9 cellular contexts compared by ENCODE assay signal in genomic region chr9:27528886-27529315, GRCh38. TPM values are rescaled to one million over a fixed set of nuclear protein-coding genes. Genes with fewer than 3 reads are reported as not detected.
DNase-seq lines count a peak whose midpoint lies in the region; ATAC-seq, FAIRE-seq and TF ChIP-seq lines count a peak whose summit lies in the region.
"Had no signal": no experiment of that assay in that cellular context is flagged by ENCODE, and none has a peak within 500 bp of the region (broad histone marks: within the 10 kb centered on the region; RNA-seq: fewer than 3 reads in every experiment).

No MANE protein-coding gene starts in this region.

- DNase-seq in A549 (ENCODE audit: low read depth in 1 of 2, low spot score in 1 of 2): peak; percentile 24 to 52
- peak; percentile 44 for DNase-seq in GM19239 (ENCODE audit: insufficient read length, low spot score)
- DNase-seq in activated CD4-positive, alpha-beta T cell treated with anti-CD3 and anti-CD28 coated beads for 36 hours: peak; percentile 73
- DNase-seq in dermis blood vessel endothelial cell: peak; percentile 19
- peak; percentile 58 to 93 for DNase-seq in lower leg skin (ENCODE audit: low spot score in 2 of 2)
- DNase-seq in stimulated activated CD8-positive, alpha-beta memory T cell treated with anti-CD3 and anti-CD28 coated beads, Interleukin-12 subunit alpha, Interleukin-12 subunit beta, amount 100 ng/mL, for 1 hour (ENCODE audit: low read depth): peak; percentile 11
- no peak for DNase-seq in NCI-H1092 treated with DMSO at 0.1 percent for 48 hours (lab: John Stamatoyannopoulos, UW)

- ATAC-seq in A549 (peak; percentile 65 to 78), HG03378 (IDR thresholded peaks at IDR 0.05; ENCODE audit: unreplicated experiment) (peak; percentile 32)
- peak; percentile 72 for ATAC-seq in activated CD4-positive, alpha-beta T cell treated with anti-CD3 and anti-CD28 coated beads for 36 hours

- peaks cover 3% of the 10 kb centered on the region; the same call in 1 of the 3 replicates for H3K4me1 ChIP-seq in A549

- CTCF ChIA-PET in A549 (lab: Yijun Ruan, JAX): interaction anchor here (0.5 to 19.4 kb wide), 38 partner anchors 9 to 626 kb away, joined by 3 to 266 read pairs (median 4); no protein-coding TSS in a partner anchor
- CTCF ChIA-PET in activated CD4-positive, alpha-beta T cell treated with anti-CD3 and anti-CD28 coated beads for 36 hours (lab: Charles Lee): interaction anchor here (0.6 to 3.0 kb wide), 11 partner anchors 11 to 200 kb away, joined by 3 to 35 read pairs (median 7); no protein-coding TSS in a partner anchor

- peaks cover 15% of the 10 kb centered on the region for H3K27me3 Mint-ChIP-seq in activated CD4-positive, alpha-beta T cell treated with anti-CD3 and anti-CD28 coated beads for 36 hours

- WGBS in A549 (ENCODE audit: missing lambda C conversion rate): under 1% methylated on average over 20 of the region's 25 CpGs
- 0% methylated on average over 24 to 25 of the region's 25 CpGs for WGBS in lower leg skin, 2 donors

- peaks cover 14% of the 10 kb centered on the region for H3K4me1 Mint-ChIP-seq in activated CD4-positive, alpha-beta T cell treated with anti-CD3 and anti-CD28 coated beads for 36 hours

- TF ChIP-seq EP300 in A549 (IDR thresholded peaks at IDR 0.05): no peak

- intact Hi-C loops in activated CD4-positive, alpha-beta T cell treated with anti-CD3 and anti-CD28 coated beads for 36 hours (cut with DNase I, micrococcal nuclease): loop anchor here (1.0 to 10.0 kb wide), 8 partner anchors 30 to 494 kb away; partner anchors contain the start of gene C9orf72 (in 2 of the 2)
- intact Hi-C loops in lower leg skin (cut with DNase I; ENCODE audit: low total_unique reads): no loop called here

- TF ChIP-seq POLR2A in A549 (IDR thresholded peaks at IDR 0.05; ENCODE audit: low read length) (no peak), lower leg skin (IDR thresholded peaks at IDR 0.05) (no peak)

- FAIRE-seq in A549 (lab: Jason Lieb, UNC) (no peak), GM19239 (lab: Jason Lieb, UNC) (peak; percentile 84)
- FAIRE-seq: G401.6 had no signal

- peak overlapping the region; percentile 82 for H3K4me3 Mint-ChIP-seq in activated CD4-positive, alpha-beta T cell treated with anti-CD3 and anti-CD28 coated beads for 36 hours

- peak overlapping the region; percentile 74 to 86 for H3K27ac ChIP-seq in A549

- peak overlapping the region; percentile 86 for H3K4me2 ChIP-seq in A549

- POLR2A ChIA-PET in A549 (lab: Yijun Ruan, JAX): interaction anchor here (1.1 to 1.6 kb wide), 3 partner anchors 11 to 196 kb away, joined by 3 to 9 read pairs (median 3); no protein-coding TSS in a partner anchor
- POLR2A ChIA-PET in activated CD4-positive, alpha-beta T cell treated with anti-CD3 and anti-CD28 coated beads for 36 hours (lab: Charles Lee): no interaction called here

- no peaks in the 10 kb centered on the region for H3K9me3 ChIP-seq in A549

- TF ChIP-seq RAD21 in A549 (conservative IDR thresholded peaks at IDR 0.05 in 1 of 2, IDR thresholded peaks at IDR 0.05 in 1 of 2): no peak

- no peaks in the 10 kb centered on the region for H3K9me3 Mint-ChIP-seq in activated CD4-positive, alpha-beta T cell treated with anti-CD3 and anti-CD28 coated beads for 36 hours (ENCODE audit: low read depth)

- H3K36me3 Mint-ChIP-seq in activated CD4-positive, alpha-beta T cell treated with anti-CD3 and anti-CD28 coated beads for 36 hours (ENCODE audit: low read depth): no peaks in the 10 kb centered on the region

- TF ChIP-seq CTCF in A549 (IDR thresholded peaks at IDR 0.05) (no peak), lower leg skin (IDR thresholded peaks at IDR 0.05) (no peak)

- H3K27ac Mint-ChIP-seq in activated CD4-positive, alpha-beta T cell treated with anti-CD3 and anti-CD28 coated beads for 36 hours: peak overlapping the region; percentile 72

- H3K4me3 ChIP-seq in A549 (peak overlapping the region; percentile 70), lower leg skin (ENCODE audit: low read depth, poor library complexity, severe bottlenecking) (peak overlapping the region; percentile 62)

TF ChIP-seq in A549, 52 proteins besides CTCF, POLR2A, EP300 and RAD21:
- TF ChIP-seq GATA3 (IDR thresholded peaks at IDR 0.05; ENCODE audit: borderline replicate concordance) (no peak), E2F6 (IDR thresholded peaks at IDR 0.05; ENCODE audit: borderline replicate concordance, low read depth) (peak; percentile 36; the same call in 1 of the 2 replicates), ESRRA (IDR thresholded peaks at IDR 0.05; ENCODE audit: borderline replicate concordance, low read length) (no peak), RCOR1 (IDR thresholded peaks at IDR 0.05; ENCODE audit: low read depth, low read length) (no peak), FOSB (CRISPR knock-in tag; IDR thresholded peaks at IDR 0.05) (no peak), BHLHE40 (IDR thresholded peaks at IDR 0.05; ENCODE audit: low read depth, low read length) (no peak), SMC3 (IDR thresholded peaks at IDR 0.05) (no peak), RNF2 (IDR thresholded peaks at IDR 0.05; ENCODE audit: borderline replicate concordance, low read depth) (0 out of 2 replicates have a peak, but pooled peaks have one; percentile 37), HDAC2 (IDR thresholded peaks at IDR 0.05) (no peak)

RNA-seq across cellular contexts. Expression of gene MOB3B, which starts 0.7 kb away (rescaled TPM):
- 5.2 and 6.0 TPM in 2 replicates for polyA plus RNA-seq in A549 (2011; rRNA removed)
- 2.0 and 2.6 TPM in 2 replicates for polyA plus RNA-seq in A549 (2012; cell fraction: cytosol; rRNA removed)
- 1.1 and 1.9 TPM in 2 replicates for polyA plus RNA-seq in A549 (2012; cell fraction: nucleus; rRNA removed)
- 5.7 to 7.6 TPM (median 6.4 TPM) in 3 replicates for polyA plus RNA-seq in A549 (2017; fragmentation: RNase III; extraction: RNeasy Plus Mini Kit Qiagen cat#74134 plus additional on column Dnase treatment)
- 8.3 and 8.5 TPM in 2 replicates for polyA minus RNA-seq in A549 (2011; rRNA and poly(A)+ RNA removed)
- total RNA-seq in activated CD4-positive, alpha-beta T cell treated with anti-CD3 and anti-CD28 coated beads for 36 hours: under 1 TPM; 0.80 to 0.88 TPM
- total RNA-seq in dermis blood vessel endothelial cell: 0.85 and 2.1 TPM in 2 replicates
- 10 to 100 TPM in 2 of 4 donors, 1 to 10 TPM in 2; 8.2 to 16.5 (median 10.5) TPM for total RNA-seq in lower leg skin

RNA-seq across cellular contexts. Expression of gene IFNK, which starts 4.8 kb away (rescaled TPM):
- polyA plus RNA-seq in A549 (2011; rRNA removed) (not detected in 2 replicates), A549 (2017; fragmentation: RNase III; extraction: RNeasy Plus Mini Kit Qiagen cat#74134 plus additional on column Dnase treatment) (not detected in 3 replicates)
- polyA plus RNA-seq in A549 (2012; cell fraction: cytosol; rRNA removed): not detected in 2 replicates
- polyA plus RNA-seq in A549 (2012; cell fraction: nucleus; rRNA removed): not detected in 2 replicates
- not detected in 2 replicates for polyA minus RNA-seq in A549 (2011; rRNA and poly(A)+ RNA removed)
- not detected for total RNA-seq in activated CD4-positive, alpha-beta T cell treated with anti-CD3 and anti-CD28 coated beads for 36 hours
- total RNA-seq in dermis blood vessel endothelial cell (not detected in 2 replicates), lower leg skin (not detected)

RNA-seq across cellular contexts. Expression of gene C9orf72, which starts 44.4 kb away (rescaled TPM):
- polyA plus RNA-seq in A549 (2011; rRNA removed): 10.7 and 16.4 TPM in 2 replicates
- polyA plus RNA-seq in A549 (2012; cell fraction: cytosol; rRNA removed): 1.5 and 1.9 TPM in 2 replicates
- 1.7 and 2.9 TPM in 2 replicates for polyA plus RNA-seq in A549 (2012; cell fraction: nucleus; rRNA removed)
- polyA plus RNA-seq in A549 (2017; fragmentation: RNase III; extraction: RNeasy Plus Mini Kit Qiagen cat#74134 plus additional on column Dnase treatment): 3.0 to 4.1 TPM (median 4.0 TPM) in 3 replicates
- polyA minus RNA-seq in A549 (2011; rRNA and poly(A)+ RNA removed): 4.2 and 5.1 TPM in 2 replicates
- 10 to 100 TPM; 10.2 TPM for total RNA-seq in activated CD4-positive, alpha-beta T cell treated with anti-CD3 and anti-CD28 coated beads for 36 hours
- 8.6 and 10.9 TPM in 2 replicates for total RNA-seq in dermis blood vessel endothelial cell
- 10 to 100 TPM; 10.3 to 16.6 (median 12.5) TPM for total RNA-seq in lower leg skin
